1 cellular context compared by ENCODE assay signal in the genomic region with DNA sequence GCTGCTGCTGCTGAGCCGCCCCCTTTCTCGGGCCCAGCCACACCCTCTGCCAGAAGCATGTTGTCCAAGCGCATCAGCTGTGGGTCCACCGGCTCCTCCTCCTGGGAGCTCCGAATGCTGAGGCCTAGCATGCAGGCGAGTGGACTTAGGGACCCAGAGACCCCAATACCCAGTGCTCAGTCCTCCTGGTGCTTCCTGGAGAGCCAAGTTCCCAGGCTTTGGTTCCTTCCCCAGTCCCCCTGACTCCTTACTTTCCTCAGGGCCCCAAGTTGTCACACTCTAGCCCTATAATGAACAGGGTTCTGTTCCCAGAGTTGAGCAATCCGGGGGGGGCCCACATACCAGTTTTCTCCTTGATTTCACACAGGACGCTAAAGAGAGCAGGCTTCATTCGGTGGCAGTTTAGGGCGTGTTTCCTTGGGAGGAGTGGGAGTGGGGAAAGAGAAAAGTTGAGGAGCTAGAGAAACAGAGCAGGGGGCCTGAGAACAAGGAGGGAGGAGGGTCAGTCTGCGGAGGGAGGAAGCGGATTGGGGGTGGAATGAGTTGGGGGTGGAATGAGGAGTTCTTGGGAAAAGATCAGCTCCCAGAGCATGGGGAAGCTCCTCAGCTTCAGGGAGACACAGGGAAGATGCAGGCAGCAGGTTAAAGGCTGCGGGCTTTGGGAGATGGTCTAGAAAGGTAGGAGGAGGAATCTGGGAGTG.
TF ChIP-seq lines count a peak whose summit lies in the region.

No MANE protein-coding gene starts in this region.

TF ChIP-seq in K562, 482 proteins besides CTCF, POLR2A, EP300 and RAD21 (continued from another document):
- TF ChIP-seq NRF1 (conservative IDR thresholded peaks at IDR 0.05 in 1 of 2, IDR thresholded peaks at IDR 0.05 in 1 of 2) (0 out of 4 replicates have a peak, but pooled peaks of 1 of the 2 experiments have one; percentile 19), HIVEP1 (CRISPR knock-in tag; IDR thresholded peaks at IDR 0.05) (no peak), FOS (IDR thresholded peaks at IDR 0.05; ENCODE audit: extremely low read depth, insufficient read length) (no peak), SIRT6 (IDR thresholded peaks at IDR 0.05; ENCODE audit: low read depth, low read length) (no peak), GABPB1 (CRISPR knock-in tag; IDR thresholded peaks at IDR 0.05) (no peak), NEUROD1 (IDR thresholded peaks at IDR 0.05; ENCODE audit: borderline replicate concordance, low read depth, low read length, partially characterized antibody) (no peak), BMI1 (IDR thresholded peaks at IDR 0.05; ENCODE audit: low read length) (no peak), ZNF740 (CRISPR knock-in tag; IDR thresholded peaks at IDR 0.05) (no peak), ZNF740 (tag; IDR thresholded peaks at IDR 0.05) (peak in 1 of 2 experiments; percentile 55; a peak in 1 of 4 replicates), DEAF1 (CRISPR knock-in tag; IDR thresholded peaks at IDR 0.05) (no peak), ZNF584 (CRISPR knock-in tag; IDR thresholded peaks at IDR 0.05; ENCODE audit: low read depth) (no peak), HDAC1 (IDR thresholded peaks at IDR 0.05) (peak in 1 of 2 experiments; percentile 48; a peak in 1 of 4 replicates), TRIM28 (IDR thresholded peaks at IDR 0.05) (0 out of 2 replicates have a peak, but pooled peaks have one; percentile 19), KLF13 (tag; IDR thresholded peaks at IDR 0.05; ENCODE audit: borderline replicate concordance, low read depth) (peak; percentile 68; the same call in 1 of the 2 replicates), FOXK2 (conservative IDR thresholded peaks at IDR 0.05 in 1 of 2, IDR thresholded peaks at IDR 0.05 in 1 of 2; ENCODE audit: low read depth in 2 of 2) (0 out of 4 replicates have a peak, but pooled peaks of 1 of the 2 experiments have one; percentile 12), L3MBTL2 (IDR thresholded peaks at IDR 0.05) (0 out of 2 replicates have a peak, but pooled peaks have one; percentile 18), RAD51 (IDR thresholded peaks at IDR 0.05; ENCODE audit: borderline replicate concordance, low read depth) (no peak), ARID1B (IDR thresholded peaks at IDR 0.05) (0 out of 2 replicates have a peak, but pooled peaks have one; percentile 20), NFIX (CRISPR knock-in tag; IDR thresholded peaks at IDR 0.05; ENCODE audit: low read depth) (no peak), ZFP30 (CRISPR knock-in tag; IDR thresholded peaks at IDR 0.05; ENCODE audit: borderline replicate concordance) (no peak), ZSCAN29 (IDR thresholded peaks at IDR 0.05) (0 out of 2 replicates have a peak, but pooled peaks have one; percentile 20), NR2C2 (CRISPR knock-in tag; IDR thresholded peaks at IDR 0.05) (no peak), NR2C2 (tag; IDR thresholded peaks at IDR 0.05) (no peak), TFAP4 (CRISPR knock-in tag; IDR thresholded peaks at IDR 0.05; ENCODE audit: borderline replicate concordance) (peak; percentile 92), DACH1 (IDR thresholded peaks at IDR 0.05; ENCODE audit: partially characterized antibody) (peak; percentile 54), HDGF (IDR thresholded peaks at IDR 0.05) (no peak; the same call in 1 of the 2 replicates), ZC3H4 (CRISPR knock-in tag; IDR thresholded peaks at IDR 0.05; ENCODE audit: borderline replicate concordance) (no peak)
- TF ChIP-seq, protein P1, sequence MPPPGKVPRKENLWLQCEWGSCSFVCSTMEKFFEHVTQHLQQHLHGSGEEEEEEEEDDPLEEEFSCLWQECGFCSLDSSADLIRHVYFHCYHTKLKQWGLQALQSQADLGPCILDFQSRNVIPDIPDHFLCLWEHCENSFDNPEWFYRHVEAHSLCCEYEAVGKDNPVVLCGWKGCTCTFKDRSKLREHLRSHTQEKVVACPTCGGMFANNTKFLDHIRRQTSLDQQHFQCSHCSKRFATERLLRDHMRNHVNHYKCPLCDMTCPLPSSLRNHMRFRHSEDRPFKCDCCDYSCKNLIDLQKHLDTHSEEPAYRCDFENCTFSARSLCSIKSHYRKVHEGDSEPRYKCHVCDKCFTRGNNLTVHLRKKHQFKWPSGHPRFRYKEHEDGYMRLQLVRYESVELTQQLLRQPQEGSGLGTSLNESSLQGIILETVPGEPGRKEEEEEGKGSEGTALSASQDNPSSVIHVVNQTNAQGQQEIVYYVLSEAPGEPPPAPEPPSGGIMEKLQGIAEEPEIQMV (tag; conservative IDR thresholded peaks at IDR 0.05; ENCODE audit: low read depth) = 0 out of 2 replicates have a peak, but pooled peaks have one; percentile 13
